9 cellular contexts compared by ENCODE assay signal in the genomic region with DNA sequence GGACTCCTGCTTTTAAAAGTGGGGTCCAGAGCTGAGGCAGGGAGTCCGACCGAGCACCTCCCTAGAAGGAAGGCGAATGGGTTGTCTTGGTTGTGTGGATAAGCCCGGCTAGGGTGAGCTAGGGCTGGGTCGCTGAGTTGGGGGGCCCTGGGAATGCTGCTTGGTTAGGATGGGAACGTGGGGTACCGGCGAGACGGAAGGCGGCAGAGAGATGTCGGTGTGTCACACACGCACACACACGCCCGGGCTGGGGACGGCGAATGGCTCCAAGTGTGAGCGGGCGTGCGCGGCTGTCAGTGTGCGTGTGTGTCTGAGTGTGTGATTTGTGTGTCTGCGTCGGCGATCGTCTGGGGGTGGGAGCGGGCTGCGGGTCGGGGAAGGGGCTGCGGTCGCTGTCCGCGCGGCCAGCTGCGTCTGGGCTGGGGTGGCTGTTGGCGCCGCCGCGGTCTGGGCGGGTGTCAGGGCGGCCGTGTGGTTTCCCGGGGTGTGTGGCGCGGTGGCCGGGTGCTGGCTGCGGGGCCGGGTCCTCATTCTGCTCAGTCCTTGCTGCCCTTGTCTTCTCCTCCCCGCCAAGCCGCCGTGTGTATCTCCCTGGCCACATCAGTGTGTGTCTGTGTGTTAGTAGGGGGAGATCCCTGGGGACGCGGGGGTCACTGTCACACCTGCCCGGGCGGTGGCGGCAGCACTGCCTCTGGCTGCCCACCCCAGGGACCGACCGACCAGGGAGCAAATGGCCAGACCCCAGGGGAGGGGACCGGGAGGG. TPM values are rescaled to one million over a fixed set of nuclear protein-coding genes. Genes with fewer than 3 reads are reported as not detected.
DNase-seq lines count a peak whose midpoint lies in the region; ATAC-seq and TF ChIP-seq lines count a peak whose summit lies in the region.
"Had no signal": no experiment of that assay in that cellular context is flagged by ENCODE, and none has a peak within 500 bp of the region (broad histone marks: within the 10 kb centered on the region; RNA-seq: fewer than 3 reads in every experiment).

No MANE protein-coding gene starts in this region.

- ATAC-seq in GM18873 (IDR thresholded peaks at IDR 0.05; ENCODE audit: low FRiP score, unreplicated experiment) (no peak), GM21825 (IDR thresholded peaks at IDR 0.05; ENCODE audit: unreplicated experiment) (no peak)

- no peaks in the 10 kb centered on the region for H3K36me3 Mint-ChIP-seq in activated naive CD8-positive, alpha-beta T cell

- peak overlapping the region; percentile 76 for H3K27ac Mint-ChIP-seq in activated naive CD8-positive, alpha-beta T cell

- H3K4me1 ChIP-seq in mesodermal cell (ENCODE audit: control insufficient read depth, insufficient read depth, low read length, poor library complexity, severe bottlenecking) = peaks cover 21% of the 10 kb centered on the region

- H3K9me3 ChIP-seq in mesodermal cell (ENCODE audit: control insufficient read depth, low read length) = no peaks in the 10 kb centered on the region

- DNase-seq in HEK293T (ENCODE audit: extremely low spot score) (no peak), DMS153 treated with DMSO at 0.1 percent for 48 hours (lab: John Stamatoyannopoulos, UW; ENCODE audit: unreplicated experiment) (no peak), NCI-H2196 treated with DMSO at 0.1 percent for 48 hours (lab: John Stamatoyannopoulos, UW; ENCODE audit: unreplicated experiment) (no peak)
- DNase-seq: stimulated activated CD4-positive, alpha-beta T cell treated with anti-CD3 and anti-CD28 coated beads, Interleukin-2, amount 100 ng/mL, for 24 hours had no signal

- peak overlapping the region; percentile 87 for H3K4me3 Mint-ChIP-seq in activated naive CD8-positive, alpha-beta T cell

- TF ChIP-seq CTCF in C4-2B (conservative IDR thresholded peaks at IDR 0.05) = no peak

- H3K4me3 ChIP-seq in mesodermal cell (ENCODE audit: extremely low read depth, insufficient read depth, low read length, poor library complexity, severe bottlenecking) = peak overlapping the region; percentile 38

- peaks cover 36% of the 10 kb centered on the region for H3K4me1 Mint-ChIP-seq in activated naive CD8-positive, alpha-beta T cell (ENCODE audit: low read depth)

- H3K27ac ChIP-seq in C4-2B (peak overlapping the region; percentile 82), mesodermal cell (ENCODE audit: low read depth, low read length, severe bottlenecking) (no peak overlapping the region)

- H3K27me3 Mint-ChIP-seq in activated naive CD8-positive, alpha-beta T cell = peaks cover 19% of the 10 kb centered on the region

- 1% methylated on average over 38 to 47 of the region's 58 CpGs for WGBS in mesodermal cell (ENCODE audit: insufficient coverage in 2 of 2), 2 experiments

- H3K36me3 ChIP-seq in mesodermal cell (ENCODE audit: control insufficient read depth, insufficient read depth, low read length) = no peaks in the 10 kb centered on the region

- CTCF ChIA-PET in HEK293T (lab: Yijun Ruan, JAX) = interaction anchor here (1.0 to 1.7 kb wide), 2 partner anchors 62 to 88 kb away, joined by 3 to 5 read pairs; no protein-coding TSS in a partner anchor

- no peaks in the 10 kb centered on the region for H3K9me3 Mint-ChIP-seq in activated naive CD8-positive, alpha-beta T cell (ENCODE audit: low read depth)

- POLR2A ChIA-PET in HEK293T (lab: Yijun Ruan, JAX) = interaction anchor here (1.0 to 1.9 kb wide), 4 partner anchors 12 to 114 kb away, joined by 3 to 5 read pairs (median 4); partner anchors contain the start of gene ADAM15

TF ChIP-seq in HEK293T, 16 proteins besides CTCF, POLR2A, EP300 and RAD21:
- TF ChIP-seq FOXM1 (IDR thresholded peaks at IDR 0.05; ENCODE audit: borderline replicate concordance) (no peak), PKNOX1 (IDR thresholded peaks at IDR 0.05) (peak; percentile 82)

RNA-seq across cellular contexts. Expression of gene EFNA3, which starts 1.0 kb away (rescaled TPM):
- polyA plus RNA-seq in mesodermal cell (2013, experiment 1 of 2) = 8.6 TPM
- polyA plus RNA-seq in mesodermal cell (2013, experiment 2 of 2) = 4.8 TPM

RNA-seq across cellular contexts. Expression of gene EFNA4, which starts 16.1 kb away (rescaled TPM):
- polyA plus RNA-seq in mesodermal cell (2013, experiment 1 of 2) = 26.5 TPM
- 22.7 TPM for polyA plus RNA-seq in mesodermal cell (2013, experiment 2 of 2)

RNA-seq across cellular contexts. Expression of gene ADAM15, which starts 28.6 kb away (rescaled TPM):
- polyA plus RNA-seq in mesodermal cell (2013, experiment 1 of 2) = 46.4 TPM
- 36.3 TPM for polyA plus RNA-seq in mesodermal cell (2013, experiment 2 of 2)

RNA-seq across cellular contexts. Expression of gene DCST1, which starts 46.0 kb away (rescaled TPM):
- not detected for polyA plus RNA-seq in mesodermal cell (2013, experiment 1 of 2)
- polyA plus RNA-seq in mesodermal cell (2013, experiment 2 of 2) = not detected

RNA-seq across cellular contexts. Expression of gene DCST2, which starts 46.1 kb away (rescaled TPM):
- polyA plus RNA-seq in mesodermal cell (2013, experiment 1 of 2) = 0.85 TPM
- polyA plus RNA-seq in mesodermal cell (2013, experiment 2 of 2) = 1.1 TPM
